In genomic region chr1:77007675-77008074, GRCh38 we compare ENCODE assay signal across 23 cellular contexts.
"Had no signal": no experiment of that assay in that cellular context is flagged by ENCODE, and none has a peak within 500 bp of the region (broad histone marks: within the 10 kb centered on the region; RNA-seq: fewer than 3 reads in every experiment).

No MANE protein-coding gene starts in this region.

- H3K27ac ChIP-seq: colonic mucosa, epithelial cell of prostate, foreskin keratinocyte, gastroesophageal sphincter, heart right ventricle, left lung, lower lobe of right lung had no signal

- H3K36me3 Mint-ChIP-seq: mesothelial cell of epicardium had no signal

- H3K4me1 ChIP-seq: colonic mucosa, foreskin keratinocyte, gastroesophageal sphincter, heart right ventricle, left lung, lower lobe of right lung had no signal

- H3K27ac Mint-ChIP-seq: dendritic cell treated with granulocyte-macrophage colony-stimulating factor and Interleukin-4, amounts not matched to agents 40 ng/mL and 50 ng/mL, for 4 days; effector memory CD8-positive, alpha-beta T cell; endodermal cell; mesothelial cell of epicardium; naive B cell; naive thymus-derived CD8-positive, alpha-beta T cell had no signal

- H3K27me3 ChIP-seq: colonic mucosa, foreskin keratinocyte, gastroesophageal sphincter, heart right ventricle, left lung had no signal

- H3K9me3 ChIP-seq: colonic mucosa, gastroesophageal sphincter, heart right ventricle, left lung, lower lobe of right lung, mucosa of descending colon had no signal

- H3K27me3 Mint-ChIP-seq: dendritic cell treated with granulocyte-macrophage colony-stimulating factor and Interleukin-4, amounts not matched to agents 40 ng/mL and 50 ng/mL, for 4 days had no signal

- ATAC-seq: effector memory CD8-positive, alpha-beta T cell; esophagus mucosa; foreskin keratinocyte; gastroesophageal sphincter; heart right ventricle; left cardiac atrium; left lung; left ventricle myocardium superior; lower lobe of right lung; mucosa of descending colon; naive thymus-derived CD8-positive, alpha-beta T cell had no signal

- DNase-seq: colonic mucosa; cortex of kidney; effector CD8-positive, alpha-beta T cell; effector memory CD8-positive, alpha-beta T cell; endodermal cell; erythroblast; foreskin keratinocyte; head of caudate nucleus; heart right ventricle; hippocampal formation; left cardiac atrium; left lung; left ventricle myocardium superior; lower lobe of right lung; mesenchymal stem cell; mucosa of descending colon; naive B cell; naive thymus-derived CD8-positive, alpha-beta T cell had no signal

- H3K4me3 Mint-ChIP-seq: dendritic cell treated with granulocyte-macrophage colony-stimulating factor and Interleukin-4, amounts not matched to agents 40 ng/mL and 50 ng/mL, for 4 days; effector memory CD8-positive, alpha-beta T cell; endodermal cell; mesothelial cell of epicardium; naive B cell; naive thymus-derived CD8-positive, alpha-beta T cell had no signal

- H3K9me3 Mint-ChIP-seq: mesothelial cell of epicardium had no signal

- H3K36me3 ChIP-seq: colonic mucosa, gastroesophageal sphincter, heart right ventricle, left lung, lower lobe of right lung had no signal

- H3K4me1 Mint-ChIP-seq: mesothelial cell of epicardium; naive B cell; naive thymus-derived CD8-positive, alpha-beta T cell had no signal

- H3K4me3 ChIP-seq: colonic mucosa, gastroesophageal sphincter, heart right ventricle, left lung, lower lobe of right lung, mucosa of descending colon had no signal
